1 cellular context compared by ENCODE assay signal in genomic region chr18:9914584-9915290, GRCh38.
A peak's percentile ranks its signal among the peaks of the same experiment; 100 is the strongest.
TF ChIP-seq lines count a peak whose summit lies in the region.

No MANE protein-coding gene starts in this region.

TF ChIP-seq in K562, 482 proteins besides CTCF, POLR2A, EP300 and RAD21 (continued from another document and continues in another):
- TF ChIP-seq BCLAF1 (IDR thresholded peaks at IDR 0.05; ENCODE audit: borderline replicate concordance in 1 of 2, control insufficient read depth in 1 of 2, low read depth in 2 of 2, low read length in 1 of 2) (peak in 1 of 2 experiments; percentile 61; a peak in 1 of 4 replicates), HNRNPL (IDR thresholded peaks at IDR 0.05; ENCODE audit: low read depth, low read length) (peak; percentile 88), ZNF551 (CRISPR knock-in tag; IDR thresholded peaks at IDR 0.05) (no peak), MED1 (CRISPR knock-in tag; IDR thresholded peaks at IDR 0.05; ENCODE audit: borderline replicate concordance) (no peak), HMGXB4 (CRISPR knock-in tag; IDR thresholded peaks at IDR 0.05) (peak; percentile 54; the same call in 1 of the 2 replicates), HLTF (IDR thresholded peaks at IDR 0.05) (0 out of 2 replicates have a peak, but pooled peaks have one; percentile 6), KDM1A (IDR thresholded peaks at IDR 0.05) (no peak), HES1 (IDR thresholded peaks at IDR 0.05; ENCODE audit: low read depth) (peak; percentile 68; the same call in 1 of the 2 replicates), ZNF212 (CRISPR knock-in tag; IDR thresholded peaks at IDR 0.05) (peak; percentile 39; the same call in 1 of the 2 replicates), DMBX1 (CRISPR knock-in tag; IDR thresholded peaks at IDR 0.05; ENCODE audit: borderline replicate concordance) (peak; percentile 77), ZFP1 (CRISPR knock-in tag; IDR thresholded peaks at IDR 0.05) (0 out of 2 replicates have a peak, but pooled peaks have one; percentile 28), U2AF2 (optimal IDR thresholded peaks at IDR 0.05; ENCODE audit: low read depth, low read length) (no peak), TBL1XR1 (IDR thresholded peaks at IDR 0.05; ENCODE audit: low read length in 2 of 2) (peak in 1 of 2 experiments; percentile 88; a peak in 2 of 4 replicates), RBM22 (IDR thresholded peaks at IDR 0.05; ENCODE audit: low read depth, low read length, poor library complexity, severe bottlenecking) (no peak), TBP (optimal IDR thresholded peaks at IDR 0.05; ENCODE audit: low read depth, low read length) (peak; percentile 77), YY1 (IDR thresholded peaks at IDR 0.05; ENCODE audit: borderline replicate concordance in 1 of 3, control insufficient read depth in 1 of 3, extremely low read depth in 1 of 3, insufficient read depth in 3 of 3, insufficient read length in 1 of 3, insufficient replicate concordance in 2 of 3, low read depth in 1 of 3, low read length in 2 of 3) (peak; percentile 80 to 89 (median 86)), ESRRA (IDR thresholded peaks at IDR 0.05; ENCODE audit: borderline replicate concordance, low read depth) (peak; percentile 90; the same call in 1 of the 2 replicates), MYC (IDR thresholded peaks at IDR 0.05; ENCODE audit: low read depth, low read length) (peak; percentile 59; the same call in 1 of the 2 replicates), MYC (CRISPR knock-in tag; IDR thresholded peaks at IDR 0.05; ENCODE audit: borderline replicate concordance, low read depth) (peak; percentile 82; the same call in 1 of the 2 replicates), NR3C1 (CRISPR knock-in tag; IDR thresholded peaks at IDR 0.05) (0 out of 2 replicates have a peak, but pooled peaks have one; percentile 9), MAFK (IDR thresholded peaks at IDR 0.05; ENCODE audit: low read length) (0 out of 2 replicates have a peak, but pooled peaks have one; percentile 7), JUN (IDR thresholded peaks at IDR 0.05; ENCODE audit: borderline replicate concordance, low read depth, low read length) (0 out of 2 replicates have a peak, but pooled peaks have one; percentile 10), JUN (CRISPR knock-in tag; IDR thresholded peaks at IDR 0.05; ENCODE audit: borderline replicate concordance) (no peak), RBM14 (IDR thresholded peaks at IDR 0.05; ENCODE audit: borderline replicate concordance, insufficient read depth, low read depth, low read length) (0 out of 2 replicates have a peak, but pooled peaks have one; percentile 92), BACH1 (tag; IDR thresholded peaks at IDR 0.05) (no peak), ARID2 (IDR thresholded peaks at IDR 0.05) (no peak), ZNF24 (IDR thresholded peaks at IDR 0.05) (peak; percentile 5; the same call in 1 of the 2 replicates), SMARCE1 (IDR thresholded peaks at IDR 0.05) (peak; percentile 73; the same call in 1 of the 2 replicates), NFE2 (IDR thresholded peaks at IDR 0.05; ENCODE audit: low read depth) (0 out of 2 replicates have a peak, but pooled peaks have one; percentile 1), ZNF41 (CRISPR knock-in tag; conservative IDR thresholded peaks at IDR 0.05) (peak; percentile 10; the same call in 1 of the 2 replicates), ID3 (CRISPR knock-in tag; IDR thresholded peaks at IDR 0.05) (no peak), ID3 (tag; IDR thresholded peaks at IDR 0.05) (0 out of 2 replicates have a peak, but pooled peaks have one; percentile 37), L3MBTL2 (IDR thresholded peaks at IDR 0.05) (peak; percentile 59; the same call in 1 of the 2 replicates), CBX1 (IDR thresholded peaks at IDR 0.05; ENCODE audit: low read depth) (peak; percentile 90), RUNX1 (IDR thresholded peaks at IDR 0.05; ENCODE audit: low read depth) (peak; percentile 67; the same call in 1 of the 2 replicates), MEF2A (IDR thresholded peaks at IDR 0.05; ENCODE audit: control insufficient read depth, low read depth, low read length) (0 out of 2 replicates have a peak, but pooled peaks have one; percentile 36), FOXK1 (CRISPR knock-in tag; IDR thresholded peaks at IDR 0.05; ENCODE audit: borderline replicate concordance) (no peak; the same call in 1 of the 2 replicates), SMAD3 (CRISPR knock-in tag; conservative IDR thresholded peaks at IDR 0.05) (0 out of 2 replicates have a peak, but pooled peaks have one; percentile 57), JUND (IDR thresholded peaks at IDR 0.05; ENCODE audit: borderline replicate concordance, low read depth, low read length) (peak; percentile 55; the same call in 1 of the 2 replicates), JUND (tag; IDR thresholded peaks at IDR 0.05; ENCODE audit: borderline replicate concordance, low read depth, low read length) (peak; percentile 58; the same call in 1 of the 3 replicates), ETV6 (IDR thresholded peaks at IDR 0.05; ENCODE audit: borderline replicate concordance in 1 of 2, low read depth in 2 of 2, low read length in 1 of 2) (no peak), ETV6 (CRISPR knock-in tag; IDR thresholded peaks at IDR 0.05; ENCODE audit: borderline replicate concordance) (no peak), ZNF174 (CRISPR knock-in tag; IDR thresholded peaks at IDR 0.05) (0 out of 2 replicates have a peak, but pooled peaks have one; percentile 31), HIVEP1 (CRISPR knock-in tag; IDR thresholded peaks at IDR 0.05) (0 out of 2 replicates have a peak, but pooled peaks have one; percentile 45), ATF1 (CRISPR knock-in tag; IDR thresholded peaks at IDR 0.05) (no peak), ATF1 (tag; IDR thresholded peaks at IDR 0.05) (peak; percentile 73), HMGN3 (IDR thresholded peaks at IDR 0.05; ENCODE audit: borderline replicate concordance, extremely low read depth, insufficient read length, low read depth, low read length) (peak; percentile 59), NEUROD1 (IDR thresholded peaks at IDR 0.05; ENCODE audit: borderline replicate concordance, low read depth, low read length, partially characterized antibody) (peak; percentile 41), NFRKB (IDR thresholded peaks at IDR 0.05; ENCODE audit: low read depth) (peak; percentile 66), DPF2 (IDR thresholded peaks at IDR 0.05) (peak; percentile 89), MBD2 (IDR thresholded peaks at IDR 0.05; ENCODE audit: borderline replicate concordance, low read depth) (peak; percentile 57; the same call in 1 of the 2 replicates), RFX7 (CRISPR knock-in tag; IDR thresholded peaks at IDR 0.05) (0 out of 2 replicates have a peak, but pooled peaks have one; percentile 10), RBBP5 (IDR thresholded peaks at IDR 0.05; ENCODE audit: borderline replicate concordance, insufficient read depth, low read length, poor library complexity, severe bottlenecking) (peak; percentile 74), SMC3 (conservative IDR thresholded peaks at IDR 0.05; ENCODE audit: insufficient read depth, low read depth, low read length) (0 out of 2 replicates have a peak, but pooled peaks have one; percentile 10), ZEB2 (IDR thresholded peaks at IDR 0.05) (0 out of 2 replicates have a peak, but pooled peaks have one; percentile 69), LEF1 (IDR thresholded peaks at IDR 0.05) (no peak), KLF16 (IDR thresholded peaks at IDR 0.05) (no peak), ERF (CRISPR knock-in tag; IDR thresholded peaks at IDR 0.05) (0 out of 2 replicates have a peak, but pooled peaks have one; percentile 23), MLLT1 (IDR thresholded peaks at IDR 0.05) (peak; percentile 30 to 99; a peak in 3 of 4 replicates), ZNF707 (CRISPR knock-in tag; conservative IDR thresholded peaks at IDR 0.05) (peak; percentile 64; the same call in 1 of the 2 replicates), ATF7 (IDR thresholded peaks at IDR 0.05) (peak; percentile 48; the same call in 1 of the 2 replicates), ZNF121 (CRISPR knock-in tag; conservative IDR thresholded peaks at IDR 0.05) (no peak), ETV5 (CRISPR knock-in tag; IDR thresholded peaks at IDR 0.05; ENCODE audit: low read depth) (peak; percentile 66; the same call in 1 of the 2 replicates), PBX2 (CRISPR knock-in tag; IDR thresholded peaks at IDR 0.05; ENCODE audit: low read depth) (no peak), PBX2 (tag; conservative IDR thresholded peaks at IDR 0.05; ENCODE audit: low read depth) (no peak), RAD51 (IDR thresholded peaks at IDR 0.05; ENCODE audit: borderline replicate concordance, low read depth) (no peak), ATF3 (IDR thresholded peaks at IDR 0.05) (no peak), ATF3 (CRISPR knock-in tag; conservative IDR thresholded peaks at IDR 0.05) (0 out of 2 replicates have a peak, but pooled peaks have one; percentile 66)
